ENCODE assay signal across 16 cellular contexts in genomic region chr21:33762798-33763572, GRCh38.
DNase-seq lines count a peak whose midpoint lies in the region; ATAC-seq and TF ChIP-seq lines count a peak whose summit lies in the region.
"Had no signal": no experiment of that assay in that cellular context is flagged by ENCODE, and none has a peak within 500 bp of the region (broad histone marks: within the 10 kb centered on the region; RNA-seq: fewer than 3 reads in every experiment).

No MANE protein-coding gene starts in this region.

- H3K27me3 Mint-ChIP-seq in MCF 10A (ENCODE audit: insufficient read depth, unreplicated experiment) = no peaks in the 10 kb centered on the region

- CTCF ChIA-PET in MCF 10A (lab: Yijun Ruan, JAX) = interaction anchor here (0.6 to 0.7 kb wide), 3 partner anchors 53 to 180 kb away, joined by 3 to 4 read pairs (median 3); no protein-coding TSS in a partner anchor

- in situ Hi-C loops in brain microvascular endothelial cell (cut with HindIII; ENCODE audit: low pct_ligation_motif_present, low sequenced_read_pairs) = no loop called here

- TF ChIP-seq POLR2A in breast epithelium (IDR thresholded peaks at IDR 0.05) = no peak

- H3K4me3 Mint-ChIP-seq in MCF 10A (ENCODE audit: unreplicated experiment) = no peak overlapping the region
- H3K4me3 Mint-ChIP-seq: natural killer cell had no signal

- DNase-seq in MCF 10A (ENCODE audit: unreplicated experiment) (no peak), breast epithelium (ENCODE audit: low spot score in 2 of 2) (no peak), brain microvascular endothelial cell (no peak), left lobe of liver (ENCODE audit: low spot score) (no peak), BE2C (no peak), NCI-H187 (lab: John Stamatoyannopoulos, UW) (no peak), T-helper 2 cell (no peak)
- DNase-seq: activated T-cell treated with anti-CD3 and anti-CD28 coated beads, Interleukin-2, amount 50 U/mL, for 1 hour; head of caudate nucleus; left cardiac atrium; natural killer cell; NCI-H1092; NCI-H345; sigmoid colon had no signal

- no peak for TF ChIP-seq CTCF in MCF 10A (IDR thresholded peaks at IDR 0.05; ENCODE audit: unreplicated experiment)
- no peak for TF ChIP-seq CTCF in breast epithelium (IDR thresholded peaks at IDR 0.05)
- TF ChIP-seq CTCF in brain microvascular endothelial cell (IDR thresholded peaks at IDR 0.05; ENCODE audit: low read depth, low read length, missing control alignments) = no peak
- no peak for TF ChIP-seq CTCF in BE2C (IDR thresholded peaks at IDR 0.05; ENCODE audit: low read depth, low read length)

- no peak overlapping the region for H3K4me3 ChIP-seq in breast epithelium
- H3K4me3 ChIP-seq in brain microvascular endothelial cell (ENCODE audit: low read depth, low read length) = no peak overlapping the region
- H3K4me3 ChIP-seq in BE2C (ENCODE audit: low read depth, low read length) = no peak overlapping the region
- H3K4me3 ChIP-seq: sigmoid colon had no signal

- peaks cover 5% of the 10 kb centered on the region for H3K36me3 ChIP-seq in breast epithelium
- H3K36me3 ChIP-seq in brain microvascular endothelial cell (replicated peaks) = peaks cover 5% of the 10 kb centered on the region
- H3K36me3 ChIP-seq in BE2C = no peaks in the 10 kb centered on the region; the same call in 1 of the 2 replicates

- BruUV-seq in MCF 10A (replicated peaks; lab: Mats Ljungman, UMichigan) = no TSS peak

- POLR2A ChIA-PET in MCF 10A (lab: Yijun Ruan, JAX) = interaction anchor here (1.2 to 1.3 kb wide), 2 partner anchors 68 to 121 kb away, joined by 3 read pairs; partner anchors contain the start of gene ITSN1

- peak overlapping the region; percentile 80 for H3K27ac Mint-ChIP-seq in MCF 10A (ENCODE audit: low read depth, unreplicated experiment)
- H3K27ac Mint-ChIP-seq: natural killer cell had no signal

- no peaks in the 10 kb centered on the region for H3K9me3 Mint-ChIP-seq in MCF 10A (ENCODE audit: unreplicated experiment)
- H3K9me3 Mint-ChIP-seq: natural killer cell had no signal

- ATAC-seq in left lobe of liver = peak; percentile 42
- no peak for ATAC-seq in GM18511 (IDR thresholded peaks at IDR 0.05; ENCODE audit: unreplicated experiment)
- ATAC-seq: left cardiac atrium, natural killer cell had no signal

- H3K4me1 Mint-ChIP-seq in MCF 10A (ENCODE audit: insufficient read depth, unreplicated experiment) = peaks cover 16% of the 10 kb centered on the region
- H3K4me1 Mint-ChIP-seq: natural killer cell had no signal

- intact Hi-C loops in MCF 10A (cut with micrococcal nuclease) (loop anchor here (5.0 kb wide), 1 partner anchor 121 kb away; the partner anchor contains the start of genes CRYZL1 and ITSN1), breast epithelium (cut with DNase I; ENCODE audit: low total_unique reads) (no loop called here)

- peaks cover 33% of the 10 kb centered on the region for H3K36me3 Mint-ChIP-seq in MCF 10A (ENCODE audit: insufficient read depth, unreplicated experiment)
- H3K36me3 Mint-ChIP-seq: natural killer cell had no signal

- H3K9me3 ChIP-seq in breast epithelium (no peaks in the 10 kb centered on the region), BE2C (no peaks in the 10 kb centered on the region)
- H3K9me3 ChIP-seq: sigmoid colon had no signal

- no peaks in the 10 kb centered on the region for H3K4me1 ChIP-seq in breast epithelium
- H3K4me1 ChIP-seq in BE2C = peaks cover 4% of the 10 kb centered on the region

- H3K27me3 ChIP-seq in breast epithelium = no peaks in the 10 kb centered on the region
- no peaks in the 10 kb centered on the region for H3K27me3 ChIP-seq in brain microvascular endothelial cell (replicated peaks)
- H3K27me3 ChIP-seq in BE2C = no peaks in the 10 kb centered on the region
- H3K27me3 ChIP-seq: sigmoid colon had no signal

- H3K27ac ChIP-seq in breast epithelium (no peak overlapping the region), brain microvascular endothelial cell (peak overlapping the region; percentile 95)
- H3K27ac ChIP-seq: 22Rv1 had no signal
